Comparison of ENCODE assay signal across 1 cellular context in the genomic region with DNA sequence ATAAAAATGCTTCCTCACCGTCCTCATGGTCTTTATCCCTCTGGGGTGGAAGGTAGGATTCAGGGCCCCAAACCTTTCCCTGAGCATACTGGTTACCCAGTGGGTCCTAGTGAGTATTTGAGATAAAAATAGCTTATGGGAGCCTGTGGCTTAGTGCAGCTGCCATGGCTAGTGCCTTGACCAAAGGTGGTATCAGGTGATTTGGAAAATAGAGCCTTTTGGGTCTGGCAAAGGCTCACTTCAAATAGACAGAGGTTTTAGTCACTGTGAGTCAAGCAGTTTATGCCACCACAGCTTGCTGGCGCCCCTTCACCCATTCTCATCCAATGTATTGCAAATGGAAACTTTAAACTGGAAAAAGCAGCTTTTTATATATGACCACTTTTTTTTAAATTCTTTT.
TF ChIP-seq lines count a peak whose summit lies in the region.

No MANE protein-coding gene starts in this region.

TF ChIP-seq in SK-N-SH, 30 proteins besides CTCF, POLR2A, EP300 and RAD21 (continued from another document):
- TF ChIP-seq IRF3 (IDR thresholded peaks at IDR 0.05; ENCODE audit: low read depth, low read length) (no peak), REST (IDR thresholded peaks at IDR 0.05; ENCODE audit: low read depth, low read length) (no peak), RCOR1 (IDR thresholded peaks at IDR 0.05; ENCODE audit: low read length) (no peak), TAF1 (IDR thresholded peaks at IDR 0.05; ENCODE audit: borderline replicate concordance, low read depth, low read length) (no peak), CHD2 (IDR thresholded peaks at IDR 0.05; ENCODE audit: low read length, partially characterized antibody) (no peak), MAX (IDR thresholded peaks at IDR 0.05; ENCODE audit: low read depth) (no peak), RXRA (IDR thresholded peaks at IDR 0.05; ENCODE audit: borderline replicate concordance, low read depth) (no peak), FOXJ3 (CRISPR knock-in tag; IDR thresholded peaks at IDR 0.05) (no peak), SMC3 (IDR thresholded peaks at IDR 0.05; ENCODE audit: low read depth, low read length) (no peak), NFIC (IDR thresholded peaks at IDR 0.05; ENCODE audit: borderline replicate concordance) (no peak), FOXM1 (IDR thresholded peaks at IDR 0.05; ENCODE audit: low read depth) (no peak), EZH2phosphoT487 (IDR thresholded peaks at IDR 0.05; ENCODE audit: borderline replicate concordance, low read depth) (no peak), GATA2 (CRISPR knock-in tag; IDR thresholded peaks at IDR 0.05) (no peak), ELF1 (IDR thresholded peaks at IDR 0.05) (no peak), MXI1 (IDR thresholded peaks at IDR 0.05; ENCODE audit: low read depth, low read length) (no peak), TCF12 (IDR thresholded peaks at IDR 0.05) (no peak)
- TF ChIP-seq, protein P1, sequence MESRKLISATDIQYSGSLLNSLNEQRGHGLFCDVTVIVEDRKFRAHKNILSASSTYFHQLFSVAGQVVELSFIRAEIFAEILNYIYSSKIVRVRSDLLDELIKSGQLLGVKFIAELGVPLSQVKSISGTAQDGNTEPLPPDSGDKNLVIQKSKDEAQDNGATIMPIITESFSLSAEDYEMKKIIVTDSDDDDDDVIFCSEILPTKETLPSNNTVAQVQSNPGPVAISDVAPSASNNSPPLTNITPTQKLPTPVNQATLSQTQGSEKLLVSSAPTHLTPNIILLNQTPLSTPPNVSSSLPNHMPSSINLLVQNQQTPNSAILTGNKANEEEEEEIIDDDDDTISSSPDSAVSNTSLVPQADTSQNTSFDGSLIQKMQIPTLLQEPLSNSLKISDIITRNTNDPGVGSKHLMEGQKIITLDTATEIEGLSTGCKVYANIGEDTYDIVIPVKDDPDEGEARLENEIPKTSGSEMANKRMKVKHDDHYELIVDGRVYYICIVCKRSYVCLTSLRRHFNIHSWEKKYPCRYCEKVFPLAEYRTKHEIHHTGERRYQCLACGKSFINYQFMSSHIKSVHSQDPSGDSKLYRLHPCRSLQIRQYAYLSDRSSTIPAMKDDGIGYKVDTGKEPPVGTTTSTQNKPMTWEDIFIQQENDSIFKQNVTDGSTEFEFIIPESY (IDR thresholded peaks at IDR 0.05; ENCODE audit: borderline replicate concordance, low read depth) = no peak
- TF ChIP-seq, protein P2, sequence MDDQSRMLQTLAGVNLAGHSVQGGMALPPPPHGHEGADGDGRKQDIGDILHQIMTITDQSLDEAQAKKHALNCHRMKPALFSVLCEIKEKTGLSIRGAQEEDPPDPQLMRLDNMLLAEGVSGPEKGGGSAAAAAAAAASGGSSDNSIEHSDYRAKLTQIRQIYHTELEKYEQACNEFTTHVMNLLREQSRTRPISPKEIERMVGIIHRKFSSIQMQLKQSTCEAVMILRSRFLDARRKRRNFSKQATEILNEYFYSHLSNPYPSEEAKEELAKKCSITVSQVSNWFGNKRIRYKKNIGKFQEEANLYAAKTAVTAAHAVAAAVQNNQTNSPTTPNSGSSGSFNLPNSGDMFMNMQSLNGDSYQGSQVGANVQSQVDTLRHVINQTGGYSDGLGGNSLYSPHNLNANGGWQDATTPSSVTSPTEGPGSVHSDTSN (IDR thresholded peaks at IDR 0.05) = no peak
